Comparison of ENCODE assay signal across 8 cellular contexts in genomic region chr1:114510235-114511047, GRCh38. TPM values are rescaled to one million over a fixed set of nuclear protein-coding genes. Genes with fewer than 3 reads are reported as not detected.
DNase-seq lines count a peak whose midpoint lies in the region; ATAC-seq and TF ChIP-seq lines count a peak whose summit lies in the region.

No MANE protein-coding gene starts in this region.

- peak overlapping the region; percentile 94 for H3K4me3 ChIP-seq in AG10803 (ENCODE audit: low read length)
- peak overlapping the region; percentile 100 for H3K4me3 ChIP-seq in OCI-LY3 (ENCODE audit: low read length)
- H3K4me3 ChIP-seq in uterus = peak overlapping the region; percentile 77 to 83

- intact Hi-C loops in uterus (cut with DNase I; ENCODE audit: low total_unique reads) = loop anchor here (5.0 kb wide), 1 partner anchor 247 kb away; the partner anchor contains the start of gene CSDE1

- peaks cover 36% of the 10 kb centered on the region for H4K20me1 ChIP-seq in OCI-LY3 (ENCODE audit: insufficient read depth, low read length)

- peak overlapping the region; percentile 93 for H3K9ac ChIP-seq in OCI-LY3 (ENCODE audit: low read length)

- peaks cover 58% of the 10 kb centered on the region for H3K79me2 ChIP-seq in OCI-LY3 (ENCODE audit: low read length)

- H3K4me3 Mint-ChIP-seq in glutamatergic neuron (ENCODE audit: unreplicated experiment) = peak overlapping the region; percentile 98

- H3K9me3 ChIP-seq in OCI-LY3 (ENCODE audit: insufficient read depth, low read length) (no peaks in the 10 kb centered on the region), uterus (no peaks in the 10 kb centered on the region)

- H3K4me1 Mint-ChIP-seq in glutamatergic neuron (ENCODE audit: low read depth, unreplicated experiment) = peaks cover 20% of the 10 kb centered on the region

- ATAC-seq in GM18909 (IDR thresholded peaks at IDR 0.05; ENCODE audit: poor library complexity, unreplicated experiment) (peak; percentile 64), HG03108 (IDR thresholded peaks at IDR 0.05; ENCODE audit: unreplicated experiment) (peak; percentile 51), omental fat pad (ENCODE audit: low FRiP score) (peak; percentile 79)

- H3K36me3 ChIP-seq in OCI-LY3 (replicated peaks; ENCODE audit: low read depth, low read length) (peaks cover 9% of the 10 kb centered on the region), uterus (no peaks in the 10 kb centered on the region)

- peak overlapping the region; percentile 29 for H3K27ac ChIP-seq in OCI-LY3 (ENCODE audit: low read length)
- peak overlapping the region; percentile 90 to 92 for H3K27ac ChIP-seq in uterus

- H3K9me3 Mint-ChIP-seq in glutamatergic neuron (ENCODE audit: unreplicated experiment) = peaks cover 5% of the 10 kb centered on the region

- H3K4me1 ChIP-seq in OCI-LY3 (ENCODE audit: low read length) (peaks cover 20% of the 10 kb centered on the region), uterus (peaks cover 4 to 10% of the 10 kb centered on the region in 2 donors)

- no peaks in the 10 kb centered on the region for H3K36me3 Mint-ChIP-seq in glutamatergic neuron (ENCODE audit: unreplicated experiment)

- no peak overlapping the region for H2AFZ ChIP-seq in OCI-LY3 (ENCODE audit: low read depth, low read length)

- H3K27me3 Mint-ChIP-seq in glutamatergic neuron (ENCODE audit: unreplicated experiment) = peaks cover 8% of the 10 kb centered on the region

- DNase-seq in AG10803 (ENCODE audit: low read depth) (peak; percentile 54), glutamatergic neuron (peak; percentile 55), omental fat pad (ENCODE audit: low spot score) (no peak), uterus (peak in 1 of 2 donors; percentile 37)
- DNase-seq in activated T-helper 1 cell treated with anti-CD3 and anti-CD28 coated beads, Interleukin-2, amount 50 U/mL, for 16 hours (ENCODE audit: low read depth in 1 of 2, low spot score in 1 of 2) = peak; percentile 5 to 18

- H3K4me2 ChIP-seq in OCI-LY3 (ENCODE audit: low read length) = peak overlapping the region; percentile 95

- H3K27me3 ChIP-seq in OCI-LY3 (ENCODE audit: low read depth, low read length) = no peaks in the 10 kb centered on the region
- no peaks in the 10 kb centered on the region for H3K27me3 ChIP-seq in uterus

- H3K27ac Mint-ChIP-seq in glutamatergic neuron (ENCODE audit: unreplicated experiment) = peak overlapping the region; percentile 81

- TF ChIP-seq CTCF in AG10803 (conservative IDR thresholded peaks at IDR 0.05; ENCODE audit: low read length) = no peak
- TF ChIP-seq CTCF in OCI-LY3 (IDR thresholded peaks at IDR 0.05; ENCODE audit: low read depth, low read length) = no peak
- no peak for TF ChIP-seq CTCF in glutamatergic neuron (IDR thresholded peaks at IDR 0.05; ENCODE audit: partially characterized antibody, unreplicated experiment)
- no peak for TF ChIP-seq CTCF in omental fat pad (IDR thresholded peaks at IDR 0.05)
- no peak for TF ChIP-seq CTCF in uterus (IDR thresholded peaks at IDR 0.05)

- TF ChIP-seq POLR2A in uterus (IDR thresholded peaks at IDR 0.05) = no peak

RNA-seq across cellular contexts. Expression of gene TRIM33, which starts 0.6 kb away (rescaled TPM):
- total RNA-seq in glutamatergic neuron (ENCODE audit: unreplicated experiment) (69.3 TPM), omental fat pad (10 to 100 TPM; 29.2 to 40.7 (median 33.7) TPM), uterus (10 to 100 TPM; 23.6 to 73.7 (median 50.8) TPM)
